27 cellular contexts compared by ENCODE assay signal in the genomic region with DNA sequence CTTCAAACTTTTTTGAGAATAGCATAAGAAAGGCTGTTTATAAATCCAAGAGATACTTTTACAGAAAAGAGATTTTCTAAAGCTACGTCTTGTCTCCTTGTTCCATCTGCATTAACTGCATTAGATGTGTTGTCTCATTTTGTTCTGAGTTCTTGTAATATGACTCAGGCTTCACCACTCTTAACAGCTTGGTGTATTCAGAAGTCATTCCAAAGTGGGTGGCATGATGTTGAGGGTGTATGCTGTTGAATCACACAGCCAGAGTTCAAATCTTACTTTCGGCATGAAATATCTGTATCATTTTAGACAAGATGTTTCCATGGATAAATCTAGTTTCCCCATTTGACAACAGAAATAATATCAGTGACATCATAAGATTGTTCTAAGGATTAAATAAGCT. TPM values are rescaled to one million over a fixed set of nuclear protein-coding genes. Genes with fewer than 3 reads are reported as not detected.
"Had no signal": no experiment of that assay in that cellular context is flagged by ENCODE, and none has a peak within 500 bp of the region (broad histone marks: within the 10 kb centered on the region; RNA-seq: fewer than 3 reads in every experiment).

No MANE protein-coding gene starts in this region.

- H3K4me3 ChIP-seq: prostate gland, skin epidermis, transverse colon had no signal

- H3K36me3 ChIP-seq: prostate gland, transverse colon had no signal

- H3K9me3 ChIP-seq: prostate gland, transverse colon had no signal

- H3K4me1 Mint-ChIP-seq: activated naive CD8-positive, alpha-beta T cell treated with anti-CD3 and anti-CD28 coated beads, Interleukin-2, amount 50 U/mL, for 24 hours; natural killer cell; stimulated activated memory B cell treated with anti-CD40 and anti-IgM and Interleukin-4, amounts not matched to agents 10 μg/mL and 1 μg/mL and 100 μg/mL, for 72 hours had no signal

- FAIRE-seq: frontal cortex, TTC549, urothelium cell line had no signal

- H3K9me3 Mint-ChIP-seq: activated naive CD8-positive, alpha-beta T cell treated with anti-CD3 and anti-CD28 coated beads, Interleukin-2, amount 50 U/mL, for 24 hours; activated T-cell treated with anti-CD3 and anti-CD28 coated beads, Interleukin-2, amount 50 U/mL, for 4 hours; natural killer cell; stimulated activated memory B cell treated with anti-CD40 and anti-IgM and Interleukin-4, amounts not matched to agents 10 μg/mL and 1 μg/mL and 100 μg/mL, for 72 hours had no signal

- H3K27me3 ChIP-seq: transverse colon had no signal

- H3K4me3 Mint-ChIP-seq: activated naive CD8-positive, alpha-beta T cell treated with anti-CD3 and anti-CD28 coated beads, Interleukin-2, amount 50 U/mL, for 24 hours; activated T-cell treated with anti-CD3 and anti-CD28 coated beads, Interleukin-2, amount 50 U/mL, for 4 hours; natural killer cell; stimulated activated memory B cell treated with anti-CD40 and anti-IgM and Interleukin-4, amounts not matched to agents 10 μg/mL and 1 μg/mL and 100 μg/mL, for 72 hours had no signal

- H3K36me3 Mint-ChIP-seq: natural killer cell; stimulated activated memory B cell treated with anti-CD40 and anti-IgM and Interleukin-4, amounts not matched to agents 10 μg/mL and 1 μg/mL and 100 μg/mL, for 72 hours had no signal

- H3K27ac Mint-ChIP-seq: activated naive CD8-positive, alpha-beta T cell treated with anti-CD3 and anti-CD28 coated beads, Interleukin-2, amount 50 U/mL, for 24 hours; natural killer cell; stimulated activated memory B cell treated with anti-CD40 and anti-IgM and Interleukin-4, amounts not matched to agents 10 μg/mL and 1 μg/mL and 100 μg/mL, for 72 hours had no signal

- ATAC-seq: activated naive CD8-positive, alpha-beta T cell treated with anti-CD3 and anti-CD28 coated beads, Interleukin-2, amount 50 U/mL, for 24 hours; activated T-cell treated with anti-CD3 and anti-CD28 coated beads, Interleukin-2, amount 50 U/mL, for 4 hours; left ventricle myocardium superior; natural killer cell; right cardiac atrium; stimulated activated memory B cell treated with anti-CD40 and anti-IgM and Interleukin-4, amounts not matched to agents 10 μg/mL and 1 μg/mL and 100 μg/mL, for 72 hours had no signal

- H3K27ac ChIP-seq: prostate gland, skin epidermis, transverse colon had no signal

- H3K27me3 Mint-ChIP-seq: activated naive CD8-positive, alpha-beta T cell treated with anti-CD3 and anti-CD28 coated beads, Interleukin-2, amount 50 U/mL, for 24 hours; stimulated activated memory B cell treated with anti-CD40 and anti-IgM and Interleukin-4, amounts not matched to agents 10 μg/mL and 1 μg/mL and 100 μg/mL, for 72 hours had no signal

- H3K4me1 ChIP-seq: prostate gland, transverse colon had no signal

- DNase-seq: activated CD4-positive, alpha-beta T cell treated with anti-CD3 and anti-CD28 coated beads for 1 hour; activated CD4-positive, alpha-beta T cell treated with anti-CD3 and anti-CD28 coated beads, Interleukin-2, amount 50 U/mL, for 4 hours; activated CD8-positive, alpha-beta memory T cell treated with anti-CD3 and anti-CD28 coated beads for 24 hours; activated CD8-positive, alpha-beta memory T cell treated with anti-CD3 and anti-CD28 coated beads, Interleukin-2, amount 50 U/mL, for 48 hours; activated effector memory CD4-positive, alpha-beta T cell treated with Interleukin-2 at 50 U/mL for 16 hours; activated naive CD4-positive, alpha-beta T cell treated with anti-CD3 and anti-CD28 coated beads, Interleukin-2, amount 50 U/mL, for 16 hours; activated naive CD8-positive, alpha-beta T cell treated with anti-CD3 and anti-CD28 coated beads, Interleukin-2, amount 50 U/mL, for 24 hours; activated T-cell treated with anti-CD3 and anti-CD28 coated beads, Interleukin-2, amount 50 U/mL, for 4 hours; anterior cingulate cortex; central memory CD4-positive, alpha-beta T cell; dermis blood vessel endothelial cell; effector CD8-positive, alpha-beta T cell; glutamatergic neuron; hippocampal formation; left ventricle myocardium superior; midbrain; natural killer cell; right cardiac atrium; stimulated activated CD4-positive, alpha-beta T cell treated with anti-CD3 and anti-CD28 coated beads, Interleukin-1b, Interleukin-23, amount 100 ng/mL, for 48 hours; T-helper 1 cell; transverse colon had no signal

RNA-seq across cellular contexts. Expression of a gene that starts 30.1 kb away (rescaled TPM):
- total RNA-seq: left ventricle myocardium superior had no signal
